Comparison of ENCODE assay signal across 36 cellular contexts in the genomic region with DNA sequence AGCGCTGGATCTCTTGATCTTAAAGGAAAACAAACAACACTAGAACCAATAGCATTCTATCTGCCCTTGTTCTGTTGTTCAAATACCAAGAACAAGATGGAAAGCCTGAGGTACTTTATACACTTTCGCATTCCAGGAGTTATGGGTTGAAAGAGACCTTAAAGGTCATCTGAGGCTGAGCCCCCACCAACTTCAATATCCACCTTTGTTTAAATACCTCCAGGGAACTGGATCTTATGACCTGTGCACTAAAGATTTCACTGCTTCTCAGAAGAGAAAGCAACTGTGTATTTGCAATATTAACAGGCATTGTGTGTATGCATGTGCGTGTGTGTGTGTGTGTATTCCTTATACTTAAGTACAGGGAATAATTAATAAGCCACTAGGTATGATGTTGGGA.
"Had no signal": no experiment of that assay in that cellular context is flagged by ENCODE, and none has a peak within 500 bp of the region (broad histone marks: within the 10 kb centered on the region; RNA-seq: fewer than 3 reads in every experiment).

No MANE protein-coding gene starts in this region.

- H3K36me3 ChIP-seq: adrenal gland, ascending aorta, brain microvascular endothelial cell, breast epithelium, cardiac muscle cell had no signal

- H3K27me3 Mint-ChIP-seq: activated naive CD4-positive, alpha-beta T cell treated with anti-CD3 and anti-CD28 coated beads, Interleukin-2, amount 10 ng/mL, durations not matched to agents 7 days and 5 days; activated naive CD4-positive, alpha-beta T cell treated with anti-CD3 and anti-CD28 coated beads, Interleukin-2, amount 50 U/mL, for 24 hours; activated naive CD8-positive, alpha-beta T cell; activated naive CD8-positive, alpha-beta T cell treated with anti-CD3 and anti-CD28 coated beads for 36 hours; activated naive CD8-positive, alpha-beta T cell treated with anti-CD3 and anti-CD28 coated beads, Interleukin-2, amount 10 ng/mL, durations not matched to agents 7 days and 5 days; activated naive CD8-positive, alpha-beta T cell treated with anti-CD3 and anti-CD28 coated beads, Interleukin-2, amount 50 U/mL, for 24 hours; activated T-helper 17 cell treated with anti-CD3 and anti-CD28 coated beads, Interleukin-2, amount 50 U/mL, for 72 hours; brain; central memory CD8-positive, alpha-beta T cell had no signal

- ATAC-seq: activated naive CD4-positive, alpha-beta T cell treated with anti-CD3 and anti-CD28 coated beads, Interleukin-2, amount 50 U/mL, for 72 hours; activated naive CD8-positive, alpha-beta T cell treated with anti-CD3 and anti-CD28 coated beads, Interleukin-2, amount 50 U/mL, for 24 hours; activated T-cell treated with anti-CD3 and anti-CD28 coated beads, Interleukin-2, amount 50 U/mL, for 4 hours; activated T-cell treated with anti-CD3 and anti-CD28 coated beads, Interleukin-2, amount 50 U/mL, for 72 hours; activated T-helper 17 cell treated with anti-CD3 and anti-CD28 coated beads, Interleukin-2, amount 50 U/mL, for 72 hours; body of pancreas had no signal

- H3K27me3 ChIP-seq: adrenal gland, ascending aorta, body of pancreas, brain microvascular endothelial cell, breast epithelium had no signal

- H3K4me3 Mint-ChIP-seq: activated naive CD4-positive, alpha-beta T cell treated with anti-CD3 and anti-CD28 coated beads for 36 hours; activated naive CD4-positive, alpha-beta T cell treated with anti-CD3 and anti-CD28 coated beads, Interleukin-2, amount 10 ng/mL, durations not matched to agents 7 days and 5 days; activated naive CD4-positive, alpha-beta T cell treated with anti-CD3 and anti-CD28 coated beads, Interleukin-2, amount 50 U/mL, for 24 hours; activated naive CD8-positive, alpha-beta T cell; activated naive CD8-positive, alpha-beta T cell treated with anti-CD3 and anti-CD28 coated beads for 36 hours; activated naive CD8-positive, alpha-beta T cell treated with anti-CD3 and anti-CD28 coated beads, Interleukin-2, amount 10 ng/mL, durations not matched to agents 7 days and 5 days; activated naive CD8-positive, alpha-beta T cell treated with anti-CD3 and anti-CD28 coated beads, Interleukin-2, amount 50 U/mL, for 24 hours; activated T-cell treated with anti-CD3 and anti-CD28 coated beads, Interleukin-2, amount 50 U/mL, for 4 hours; activated T-cell treated with anti-CD3 and anti-CD28 coated beads, Interleukin-2, amount 50 U/mL, for 72 hours; activated T-helper 1 cell treated with anti-CD3 and anti-CD28 coated beads, Interleukin-12 subunit alpha, Interleukin-12 subunit beta, Interleukin-2, Interleukin-4 antibody, amounts not matched to agents 30 ng/mL and 10 ng/mL and 1 ng/mL, durations not matched to agents 14 hours and 24 hours and 36 hours; activated T-helper 17 cell treated with anti-CD3 and anti-CD28 coated beads, Interleukin-2, amount 50 U/mL, for 72 hours; brain; central memory CD8-positive, alpha-beta T cell had no signal

- H3K27ac Mint-ChIP-seq: activated naive CD4-positive, alpha-beta T cell treated with anti-CD3 and anti-CD28 coated beads for 36 hours; activated naive CD4-positive, alpha-beta T cell treated with anti-CD3 and anti-CD28 coated beads, Interleukin-2, amount 10 ng/mL, durations not matched to agents 7 days and 5 days; activated naive CD4-positive, alpha-beta T cell treated with anti-CD3 and anti-CD28 coated beads, Interleukin-2, amount 50 U/mL, for 24 hours; activated naive CD4-positive, alpha-beta T cell treated with anti-CD3 and anti-CD28 coated beads, Interleukin-2, amount 50 U/mL, for 72 hours; activated naive CD8-positive, alpha-beta T cell; activated naive CD8-positive, alpha-beta T cell treated with anti-CD3 and anti-CD28 coated beads for 36 hours; activated naive CD8-positive, alpha-beta T cell treated with anti-CD3 and anti-CD28 coated beads, Interleukin-2, amount 10 ng/mL, durations not matched to agents 7 days and 5 days; activated naive CD8-positive, alpha-beta T cell treated with anti-CD3 and anti-CD28 coated beads, Interleukin-2, amount 50 U/mL, for 24 hours; activated T-cell treated with anti-CD3 and anti-CD28 coated beads, Interleukin-2, amount 50 U/mL, for 72 hours; activated T-helper 1 cell treated with anti-CD3 and anti-CD28 coated beads, Interleukin-12 subunit alpha, Interleukin-12 subunit beta, Interleukin-2, Interleukin-4 antibody, amounts not matched to agents 30 ng/mL and 10 ng/mL and 1 ng/mL, durations not matched to agents 14 hours and 24 hours and 36 hours; activated T-helper 17 cell treated with anti-CD3 and anti-CD28 coated beads, Interleukin-2, amount 50 U/mL, for 72 hours; activated T-helper 2 cell treated with anti-CD3 and anti-CD28 coated beads, Interferon-gamma antibody, Interleukin-2, Interleukin-4, amounts not matched to agents 10 μg/mL and 5 μg/mL and 100 μg/mL, durations not matched to agents 14 hours and 24 hours and 36 hours had no signal

- DNase-seq: activated effector memory CD4-positive, alpha-beta T cell treated with anti-CD3 and anti-CD28 coated beads, Interleukin-2, amount 50 U/mL, for 16 hours; activated effector memory CD4-positive, alpha-beta T cell treated with Interleukin-2 at 50 U/mL for 16 hours; activated gamma-delta T cell; activated gamma-delta T cell treated with Interleukin-2 at 50 U/mL for 16 hours; activated naive CD4-positive, alpha-beta T cell; activated naive CD4-positive, alpha-beta T cell treated with anti-CD3 and anti-CD28 coated beads for 36 hours; activated naive CD4-positive, alpha-beta T cell treated with anti-CD3 and anti-CD28 coated beads, Interleukin-2, amount 10 ng/mL, durations not matched to agents 7 days and 5 days; activated naive CD4-positive, alpha-beta T cell treated with anti-CD3 and anti-CD28 coated beads, Interleukin-2, amount 50 U/mL, for 16 hours; activated naive CD4-positive, alpha-beta T cell treated with Interleukin-2 at 50 U/mL for 16 hours; activated naive CD8-positive, alpha-beta T cell treated with anti-CD3 and anti-CD28 coated beads for 36 hours; activated naive CD8-positive, alpha-beta T cell treated with anti-CD3 and anti-CD28 coated beads, Interleukin-2, amount 10 ng/mL, durations not matched to agents 7 days and 5 days; activated naive CD8-positive, alpha-beta T cell treated with anti-CD3 and anti-CD28 coated beads, Interleukin-2, amount 50 U/mL, for 24 hours; activated T-cell treated with anti-CD3 and anti-CD28 coated beads, Interleukin-2, amount 50 U/mL, for 4 hours; activated T-cell treated with anti-CD3 and anti-CD28 coated beads, Interleukin-2, amount 50 U/mL, for 48 hours; activated T-cell treated with anti-CD3 and anti-CD28 coated beads, Interleukin-2, amount 50 U/mL, for 72 hours; adrenal gland; amniotic stem cell; amygdala; anterior cingulate cortex; aorta; body of pancreas; brain microvascular endothelial cell; caudate nucleus; central memory CD4-positive, alpha-beta T cell; cerebellar nuclear complex had no signal

- H3K9me3 Mint-ChIP-seq: activated T-cell treated with anti-CD3 and anti-CD28 coated beads, Interleukin-2, amount 50 U/mL, for 4 hours; activated T-helper 17 cell treated with anti-CD3 and anti-CD28 coated beads, Interleukin-2, amount 50 U/mL, for 72 hours; activated T-helper 2 cell treated with anti-CD3 and anti-CD28 coated beads, Interferon-gamma antibody, Interleukin-2, Interleukin-4, amounts not matched to agents 10 μg/mL and 5 μg/mL and 100 μg/mL, durations not matched to agents 14 hours and 24 hours and 36 hours had no signal

- H3K4me1 Mint-ChIP-seq: activated naive CD4-positive, alpha-beta T cell treated with anti-CD3 and anti-CD28 coated beads, Interleukin-2, amount 10 ng/mL, durations not matched to agents 7 days and 5 days; activated naive CD4-positive, alpha-beta T cell treated with anti-CD3 and anti-CD28 coated beads, Interleukin-2, amount 50 U/mL, for 24 hours; activated naive CD8-positive, alpha-beta T cell treated with anti-CD3 and anti-CD28 coated beads, Interleukin-2, amount 10 ng/mL, durations not matched to agents 7 days and 5 days; activated T-helper 17 cell treated with anti-CD3 and anti-CD28 coated beads, Interleukin-2, amount 50 U/mL, for 72 hours; brain had no signal

- H3K36me3 Mint-ChIP-seq: activated naive CD4-positive, alpha-beta T cell treated with anti-CD3 and anti-CD28 coated beads, Interleukin-2, amount 10 ng/mL, durations not matched to agents 7 days and 5 days; activated naive CD8-positive, alpha-beta T cell treated with anti-CD3 and anti-CD28 coated beads, Interleukin-2, amount 10 ng/mL, durations not matched to agents 7 days and 5 days; brain had no signal

- H3K4me3 ChIP-seq: adrenal gland, ascending aorta, body of pancreas, breast epithelium, cardiac muscle cell had no signal

- H3K4me1 ChIP-seq: adrenal gland, ascending aorta, body of pancreas, breast epithelium had no signal

- H3K27ac ChIP-seq: adrenal gland, ascending aorta, body of pancreas, brain microvascular endothelial cell, breast epithelium, cardiac muscle cell had no signal
